ENCODE assay signal across 9 cellular contexts in genomic region chr7:44750921-44751571, GRCh38. TPM values are rescaled to one million over a fixed set of nuclear protein-coding genes. Genes with fewer than 3 reads are reported as not detected.
DNase-seq lines count a peak whose midpoint lies in the region; ATAC-seq and TF ChIP-seq lines count a peak whose summit lies in the region.
"Had no signal": no experiment of that assay in that cellular context is flagged by ENCODE, and none has a peak within 500 bp of the region (broad histone marks: within the 10 kb centered on the region; RNA-seq: fewer than 3 reads in every experiment).

No MANE protein-coding gene starts in this region.

- ATAC-seq in GM19438 (IDR thresholded peaks at IDR 0.05; ENCODE audit: low read depth, unreplicated experiment) = peak; percentile 70
- peak; percentile 63 for ATAC-seq in HG03460 (IDR thresholded peaks at IDR 0.05; ENCODE audit: unreplicated experiment)
- ATAC-seq in upper lobe of right lung = no peak

- TF ChIP-seq CTCF in kidney epithelial cell (IDR thresholded peaks at IDR 0.05; ENCODE audit: insufficient read depth, low read length, poor library complexity, severe bottlenecking) (no peak), upper lobe of right lung (IDR thresholded peaks at IDR 0.05) (no peak)

- in situ Hi-C loops in Caki2 (cut with HindIII; ENCODE audit: low pct_unique_long_range_greater_than_20kb, low sequenced_read_pairs) (no loop called here), HAP-1 (cut with MboI; ENCODE audit: low sequenced_read_pairs) (no loop called here)

- peak; percentile 68 for DNase-seq in Caki2 (ENCODE audit: low read depth)
- DNase-seq in activated CD4-positive, alpha-beta T cell treated with anti-CD3 and anti-CD28 coated beads, Interleukin-2, amount 50 U/mL, for 4 hours = peak; percentile 46 to 48
- DNase-seq in kidney epithelial cell (ENCODE audit: low read depth) = peak; percentile 50
- peak; percentile 67 for DNase-seq in upper lobe of right lung
- DNase-seq in epidermal melanocyte (ENCODE audit: insufficient read length, low spot score) = no peak
- no peak for DNase-seq in HAP-1 (ENCODE audit: low spot score in 2 of 2)

- no peak overlapping the region for H3K4me3 ChIP-seq in kidney epithelial cell (ENCODE audit: low read depth, low read length)
- H3K4me3 ChIP-seq in upper lobe of right lung = no peak overlapping the region
- no peak overlapping the region for H3K4me3 ChIP-seq in HAP-1
- H3K4me3 ChIP-seq: lung had no signal

- no peaks in the 10 kb centered on the region for H3K9me3 ChIP-seq in upper lobe of right lung
- no peaks in the 10 kb centered on the region for H3K9me3 ChIP-seq in HAP-1

- intact Hi-C loops in upper lobe of right lung (cut with DNase I) = no loop called here

- H3K36me3 ChIP-seq in kidney epithelial cell (ENCODE audit: control insufficient read depth, insufficient read depth, low read length) (no peaks in the 10 kb centered on the region), upper lobe of right lung (no peaks in the 10 kb centered on the region), HAP-1 (replicated peaks) (peaks cover 10% of the 10 kb centered on the region)

- H3K4me1 ChIP-seq in upper lobe of right lung = peaks cover 45% of the 10 kb centered on the region
- peaks cover 4% of the 10 kb centered on the region for H3K4me1 ChIP-seq in HAP-1

- H3K27me3 ChIP-seq in kidney epithelial cell (ENCODE audit: control insufficient read depth, insufficient read depth, low read length) = no peaks in the 10 kb centered on the region
- H3K27me3 ChIP-seq in upper lobe of right lung = no peaks in the 10 kb centered on the region
- no peaks in the 10 kb centered on the region for H3K27me3 ChIP-seq in HAP-1 (ENCODE audit: low read depth)

- H3K27ac ChIP-seq in upper lobe of right lung = peak overlapping the region; percentile 30

RNA-seq across cellular contexts. Expression of gene ZMIZ2, which starts 2.4 kb away (rescaled TPM):
- total RNA-seq in Caki2 (2014; rRNA removed; shearing (Covaris generic); ENCODE audit: low replicate concordance) = 4.6 and 20.0 TPM in 2 replicates
- total RNA-seq in kidney epithelial cell (53.0 and 67.3 TPM in 2 replicates), upper lobe of right lung (95.4 TPM)

RNA-seq across cellular contexts. Expression of gene PPIA, which starts 45.4 kb away (rescaled TPM):
- 5,475 and 6,139 TPM in 2 replicates for total RNA-seq in Caki2 (2014; rRNA removed; shearing (Covaris generic); ENCODE audit: low replicate concordance)
- 2,465 and 2,696 TPM in 2 replicates for total RNA-seq in kidney epithelial cell
- total RNA-seq in upper lobe of right lung = 970 TPM

Comparison
In these comparisons a context has a peak if more than half of its experiments do, and no peak if none do; other contexts are left out.
1. DNase-seq: peak in Caki2 (single experiment), activated CD4-positive, alpha-beta T cell treated with anti-CD3 and anti-CD28 coated beads, Interleukin-2, amount 50 U/mL, for 4 hours (2 of 2), kidney epithelial cell (single experiment) and upper lobe of right lung (single experiment); none in epidermal melanocyte (single experiment) and HAP-1 (0 of 2).